ENCODE assay signal across 8 cellular contexts in the genomic region with DNA sequence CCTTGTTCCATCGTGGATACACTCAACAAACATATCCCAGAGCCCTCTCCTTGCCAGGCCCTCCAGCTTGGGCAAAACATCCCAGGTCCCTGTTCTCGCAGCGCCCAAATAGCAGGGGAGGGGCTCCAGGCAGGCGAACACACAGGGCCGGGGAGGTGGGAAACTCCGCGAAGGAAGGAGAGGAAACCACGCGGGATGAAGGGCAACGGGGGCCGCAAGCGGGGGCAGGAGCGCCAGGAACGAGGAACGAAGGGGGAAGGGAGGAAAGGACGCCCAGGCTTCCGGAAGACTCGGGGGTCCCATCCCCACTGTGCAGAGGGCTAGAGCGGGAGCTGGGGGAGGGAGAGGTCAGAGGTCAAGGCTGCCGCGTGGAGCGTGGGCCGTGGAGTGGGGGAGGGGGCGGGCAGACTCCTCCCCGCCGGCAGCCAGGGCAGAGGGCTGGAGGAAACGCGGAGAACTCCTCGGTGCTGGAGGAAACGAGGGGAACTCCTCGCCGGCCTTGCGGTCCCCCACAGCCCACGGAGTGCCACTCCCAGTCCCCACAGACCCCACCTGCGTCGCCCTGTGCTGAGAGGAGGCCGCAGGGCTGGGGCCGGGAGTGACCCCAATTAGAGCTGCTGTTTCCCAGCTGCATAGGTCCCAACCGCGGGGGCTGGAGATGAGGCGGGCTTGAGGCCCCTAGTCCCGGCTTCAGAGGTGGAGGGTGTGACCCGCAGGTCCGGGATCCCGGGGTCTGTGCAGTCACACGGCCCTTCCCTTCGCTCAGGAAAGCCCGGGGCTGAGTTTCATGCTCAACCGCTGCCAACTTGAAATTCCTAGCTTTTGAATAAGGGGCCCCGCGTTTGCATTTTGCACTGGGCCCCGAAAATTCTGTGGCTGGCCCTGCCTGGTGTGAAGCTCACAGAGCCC. TPM values are rescaled to one million over a fixed set of nuclear protein-coding genes. Genes with fewer than 3 reads are reported as not detected.
DNase-seq lines count a peak whose midpoint lies in the region; ATAC-seq and TF ChIP-seq lines count a peak whose summit lies in the region.

No MANE protein-coding gene starts in this region.

- DNase-seq in GM12864 (ENCODE audit: low read depth) (no peak), Panc1 (ENCODE audit: low read depth, low spot score) (no peak), left lung (peak; percentile 53 to 84), MG63 (no peak), SW480 (ENCODE audit: low spot score) (no peak)
- DNase-seq in stimulated activated CD8-positive, alpha-beta memory T cell treated with anti-CD3 and anti-CD28 coated beads, Interleukin-4, amount 100 ng/mL, for 48 hours: peak; percentile 80

- H3K9me3 Mint-ChIP-seq in activated naive CD8-positive, alpha-beta T cell (ENCODE audit: low read depth): no peaks in the 10 kb centered on the region

- POLR2A ChIA-PET in Panc1 (lab: Charles Lee): no interaction called here

- intact Hi-C loops in Panc1 (cut with micrococcal nuclease; ENCODE audit: unreplicated experiment) (no loop called here), left lung (cut with DNase I) (loop anchor here in 1 of 2 donors (10.0 kb wide), 1 partner anchor 195 kb away; no protein-coding TSS in a partner anchor)

- H3K4me3 ChIP-seq in GM12864 (ENCODE audit: low read depth, low read length): peak overlapping the region; percentile 31
- peak overlapping the region; percentile 27 to 54 for H3K4me3 ChIP-seq in Panc1 (ENCODE audit: low read depth in 2 of 2, low read length in 2 of 2)
- peak overlapping the region; percentile 25 to 42 for H3K4me3 ChIP-seq in left lung
- no peak overlapping the region for H3K4me3 ChIP-seq in MG63

- peaks cover 20% of the 10 kb centered on the region for H3K4me1 ChIP-seq in Panc1 (ENCODE audit: control insufficient read depth, insufficient read depth, low read length)
- H3K4me1 ChIP-seq in left lung: peaks cover 6 to 60% of the 10 kb centered on the region in 2 donors

- BruUV-seq in Panc1 (replicated peaks; lab: Mats Ljungman, UMichigan): no TSS peak

- peaks cover 2% of the 10 kb centered on the region; the same call in 1 of the 2 replicates for H3K36me3 ChIP-seq in Panc1 (ENCODE audit: control insufficient read depth, insufficient read depth, low read length)
- H3K36me3 ChIP-seq in left lung: peaks cover 0 to 13% of the 10 kb centered on the region in 2 donors
- peaks cover 18% of the 10 kb centered on the region for H3K36me3 ChIP-seq in MG63

- CTCF ChIA-PET in Panc1 (lab: Charles Lee): interaction anchor here (1.0 kb wide), 1 partner anchor 109 kb away, joined by 3 read pairs; no protein-coding TSS in a partner anchor

- H3K36me3 Mint-ChIP-seq in activated naive CD8-positive, alpha-beta T cell: peaks cover 9% of the 10 kb centered on the region

- H3K27me3 ChIP-seq in Panc1 (ENCODE audit: control insufficient read depth, insufficient read depth, low read length) (no peaks in the 10 kb centered on the region), left lung (no peaks in the 10 kb centered on the region), MG63 (no peaks in the 10 kb centered on the region)

- in situ Hi-C loops in Panc1 (cut with HindIII; ENCODE audit: low pct_unique_long_range_greater_than_20kb, low sequenced_read_pairs): no loop called here

- H3K4me1 Mint-ChIP-seq in activated naive CD8-positive, alpha-beta T cell (ENCODE audit: low read depth): peaks cover 34% of the 10 kb centered on the region

- peak overlapping the region; percentile 89 for H3K4me3 Mint-ChIP-seq in activated naive CD8-positive, alpha-beta T cell

- ATAC-seq in Panc1 (no peak), left lung (no peak), GM21447 (IDR thresholded peaks at IDR 0.05; ENCODE audit: unreplicated experiment) (no peak)

- H3K27ac ChIP-seq in Panc1 (ENCODE audit: low read length): peak overlapping the region; percentile 89
- peak overlapping the region; percentile 37 to 73 for H3K27ac ChIP-seq in left lung

- TF ChIP-seq CTCF in GM12864 (IDR thresholded peaks at IDR 0.05; ENCODE audit: low read depth, low read length, missing control alignments): no peak
- TF ChIP-seq CTCF in Panc1 (IDR thresholded peaks at IDR 0.05): no peak
- no peak for TF ChIP-seq CTCF in left lung (IDR thresholded peaks at IDR 0.05)

- peak overlapping the region; percentile 98 for H3K27ac Mint-ChIP-seq in activated naive CD8-positive, alpha-beta T cell

- H3K27me3 Mint-ChIP-seq in activated naive CD8-positive, alpha-beta T cell: no peaks in the 10 kb centered on the region

- H3K9me3 ChIP-seq in Panc1 (ENCODE audit: control insufficient read depth, insufficient read depth, low read depth, low read length): no peaks in the 10 kb centered on the region
- H3K9me3 ChIP-seq in left lung: no peaks in the 10 kb centered on the region
- H3K9me3 ChIP-seq in MG63: no peaks in the 10 kb centered on the region

RNA-seq across cellular contexts. Expression of a gene that starts 1.2 kb away (rescaled TPM):
- total RNA-seq in Panc1 (2021; ENCODE audit: unreplicated experiment) (39.9 TPM), left lung (10 to 100 TPM; 17.6 to 20.0 TPM)
- polyA plus RNA-seq in Panc1 (2012; ENCODE audit: insufficient read length): 61.1 TPM
- 50.0 and 51.2 TPM in 2 replicates for total RNA-seq in MG63 (2014; rRNA removed; shearing (Covaris generic); ENCODE audit: low replicate concordance)

RNA-seq across cellular contexts. Expression of a gene that starts 38.9 kb away (rescaled TPM):
- total RNA-seq in Panc1 (2021; ENCODE audit: unreplicated experiment): 34.5 TPM
- polyA plus RNA-seq in Panc1 (2012; ENCODE audit: insufficient read length): 30.3 TPM
- 10 to 100 TPM; 16.4 to 18.1 TPM for total RNA-seq in left lung
- 74.3 and 85.5 TPM in 2 replicates for total RNA-seq in MG63 (2014; rRNA removed; shearing (Covaris generic); ENCODE audit: low replicate concordance)

Comparison
In these comparisons a context has a peak if more than half of its experiments do, and no peak if none do; other contexts are left out.
1. DNase-seq: peak in left lung (2 of 2) and stimulated activated CD8-positive, alpha-beta memory T cell treated with anti-CD3 and anti-CD28 coated beads, Interleukin-4, amount 100 ng/mL, for 48 hours (single experiment); none in GM12864 (single experiment), Panc1 (single experiment), MG63 (single experiment) and SW480 (single experiment).